Comparison of ENCODE assay signal across 16 cellular contexts in the genomic region with DNA sequence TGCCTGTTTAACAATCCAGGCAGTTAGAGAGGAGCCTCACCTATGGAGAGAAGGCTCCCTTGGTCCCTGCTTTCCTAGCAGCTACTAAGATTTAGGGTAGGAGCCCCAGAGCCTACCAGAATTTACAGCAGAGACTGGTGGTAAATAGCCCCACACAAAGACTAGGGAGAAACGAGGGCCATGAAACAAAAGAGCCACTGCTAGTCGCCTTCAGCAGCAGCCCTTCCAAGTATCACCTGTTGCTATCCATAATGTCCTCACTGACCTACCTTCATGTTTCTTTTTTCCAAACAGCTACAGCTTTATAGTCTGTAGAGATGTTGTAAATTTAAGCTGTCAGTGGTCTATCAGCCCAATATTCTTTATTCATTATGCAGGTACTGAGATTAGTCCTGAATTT.
"Had no signal": no experiment of that assay in that cellular context is flagged by ENCODE, and none has a peak within 500 bp of the region (broad histone marks: within the 10 kb centered on the region; RNA-seq: fewer than 3 reads in every experiment).

No MANE protein-coding gene starts in this region.

- H3K27me3 ChIP-seq: cardiac muscle cell, left lung, testis, upper lobe of right lung had no signal

- H3K4me2 ChIP-seq: smooth muscle cell had no signal

- H3K27ac ChIP-seq: cardiac muscle cell, testis, upper lobe of right lung had no signal

- H3K4me3 Mint-ChIP-seq: activated CD4-positive, alpha-beta T cell treated with anti-CD3 and anti-CD28 coated beads, Interleukin-2, amount 10 ng/mL, durations not matched to agents 7 days and 5 days; activated T-helper 1 cell treated with anti-CD3 and anti-CD28 coated beads, Interleukin-12 subunit alpha, Interleukin-12 subunit beta, Interleukin-2, Interleukin-4 antibody, amounts not matched to agents 30 ng/mL and 10 ng/mL and 1 ng/mL, durations not matched to agents 14 hours and 24 hours and 36 hours; memory B cell had no signal

- H3K9me3 ChIP-seq: left lung, mucosa of descending colon, testis, upper lobe of right lung had no signal

- H3K27ac Mint-ChIP-seq: activated T-helper 1 cell treated with anti-CD3 and anti-CD28 coated beads, Interleukin-12 subunit alpha, Interleukin-12 subunit beta, Interleukin-2, Interleukin-4 antibody, amounts not matched to agents 30 ng/mL and 10 ng/mL and 1 ng/mL, durations not matched to agents 14 hours and 24 hours and 36 hours; memory B cell; progenitor cell of endocrine pancreas had no signal

- DNase-seq: activated CD4-positive, alpha-beta T cell treated with anti-CD3 and anti-CD28 coated beads, Interleukin-2, amount 10 ng/mL, durations not matched to agents 7 days and 5 days; activated CD8-positive, alpha-beta memory T cell treated with anti-CD3 and anti-CD28 coated beads, Interleukin-2, amount 50 U/mL, for 48 hours; left lung; mucosa of descending colon; right cardiac atrium; stimulated activated CD4-positive, alpha-beta T cell treated with anti-CD3 and anti-CD28 coated beads, Interleukin-4, amount 100 ng/mL, for 4 hours; stimulated activated CD8-positive, alpha-beta memory T cell treated with anti-CD3 and anti-CD28 coated beads, Interleukin-4, amount 100 ng/mL, for 48 hours; stimulated activated naive CD8-positive, alpha-beta T cell treated with anti-CD3 and anti-CD28 coated beads, Interleukin-15, Interleukin-2, amounts not matched to agents 100 U/mL and 50 U/mL, for 24 hours; upper lobe of right lung had no signal

- H3K9me3 Mint-ChIP-seq: activated CD4-positive, alpha-beta T cell treated with anti-CD3 and anti-CD28 coated beads, Interleukin-2, amount 10 ng/mL, durations not matched to agents 7 days and 5 days; activated T-helper 1 cell treated with anti-CD3 and anti-CD28 coated beads, Interleukin-12 subunit alpha, Interleukin-12 subunit beta, Interleukin-2, Interleukin-4 antibody, amounts not matched to agents 30 ng/mL and 10 ng/mL and 1 ng/mL, durations not matched to agents 14 hours and 24 hours and 36 hours; memory B cell had no signal

- H3K4me1 ChIP-seq: testis, upper lobe of right lung had no signal

- H3K36me3 ChIP-seq: cardiac muscle cell, left lung, upper lobe of right lung had no signal

- ATAC-seq: esophagus mucosa; left lung; mucosa of descending colon; stimulated activated naive CD8-positive, alpha-beta T cell treated with anti-CD3 and anti-CD28 coated beads, Interleukin-15, Interleukin-2, amounts not matched to agents 100 U/mL and 50 U/mL, for 24 hours; upper lobe of right lung had no signal

- H3K4me3 ChIP-seq: cardiac muscle cell, left lung, mucosa of descending colon, smooth muscle cell, testis, upper lobe of right lung had no signal
